ENCODE assay signal across 21 cellular contexts in the genomic region with DNA sequence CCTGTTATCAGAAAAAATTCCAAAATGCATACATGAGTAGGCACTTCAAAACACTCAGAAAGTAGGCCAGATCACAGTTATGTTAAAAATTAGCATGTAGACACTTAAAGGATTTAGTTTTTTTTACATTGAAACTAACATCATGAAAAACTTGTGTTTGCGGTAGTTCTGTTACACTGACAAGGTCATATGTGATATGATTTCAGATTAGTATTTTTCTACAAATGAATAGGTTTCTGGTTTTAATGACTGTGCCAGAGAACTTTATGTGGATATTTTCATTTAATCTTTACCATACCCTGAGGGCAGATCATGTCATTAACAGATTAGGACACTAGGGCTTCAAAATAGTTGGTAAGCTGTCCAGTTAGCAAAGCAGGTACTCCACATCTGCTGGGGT. TPM values are rescaled to one million over a fixed set of nuclear protein-coding genes. Genes with fewer than 3 reads are reported as not detected.
DNase-seq lines count a peak whose midpoint lies in the region; ATAC-seq and TF ChIP-seq lines count a peak whose summit lies in the region.
"Had no signal": no experiment of that assay in that cellular context is flagged by ENCODE, and none has a peak within 500 bp of the region (broad histone marks: within the 10 kb centered on the region; RNA-seq: fewer than 3 reads in every experiment).

No MANE protein-coding gene starts in this region.

- H3K27ac ChIP-seq in mammary epithelial cell (ENCODE audit: insufficient read depth, low read depth, low read length): no peak overlapping the region
- H3K27ac ChIP-seq in breast epithelium: no peak overlapping the region
- no peak overlapping the region for H3K27ac ChIP-seq in HEK293 (ENCODE audit: extremely low read depth, low read depth, low read length)
- H3K27ac ChIP-seq in gastrocnemius medialis: no peak overlapping the region
- H3K27ac ChIP-seq: GM23248, HL-60 had no signal

- dilution Hi-C loops in mammary epithelial cell (cut with HindIII; ENCODE audit: low sequenced_read_pairs): no loop called here

- H4K20me1 ChIP-seq in mammary epithelial cell (ENCODE audit: insufficient read depth, low read length): no peaks in the 10 kb centered on the region

- intact Hi-C loops in mammary epithelial cell (cut with micrococcal nuclease) (loop anchor here (5.0 kb wide), 1 partner anchor 283 kb away; no protein-coding TSS in a partner anchor), breast epithelium (cut with DNase I; ENCODE audit: low total_unique reads) (no loop called here), gastrocnemius medialis (cut with DNase I; ENCODE audit: low total_unique reads) (no loop called here)

- no peaks in the 10 kb centered on the region for H3K9me3 Mint-ChIP-seq in activated naive CD8-positive, alpha-beta T cell treated with anti-CD3 and anti-CD28 coated beads for 36 hours
- no peaks in the 10 kb centered on the region for H3K9me3 Mint-ChIP-seq in stimulated activated effector memory CD8-positive, alpha-beta T cell treated with anti-CD3 and anti-CD28 coated beads, Interleukin-12 subunit alpha, Interleukin-12 subunit beta, amount 100 ng/mL, for 72 hours
- H3K9me3 Mint-ChIP-seq: CD8-positive, alpha-beta memory T cell had no signal

- H2AFZ ChIP-seq in mammary epithelial cell (ENCODE audit: low read depth, low read length): no peak overlapping the region
- H2AFZ ChIP-seq: GM23248 had no signal

- H3K36me3 Mint-ChIP-seq in activated naive CD8-positive, alpha-beta T cell treated with anti-CD3 and anti-CD28 coated beads for 36 hours: peaks cover 3% of the 10 kb centered on the region
- peaks cover 96% of the 10 kb centered on the region for H3K36me3 Mint-ChIP-seq in stimulated activated effector memory CD8-positive, alpha-beta T cell treated with anti-CD3 and anti-CD28 coated beads, Interleukin-12 subunit alpha, Interleukin-12 subunit beta, amount 100 ng/mL, for 72 hours

- no peak overlapping the region for H3K4me3 Mint-ChIP-seq in activated naive CD8-positive, alpha-beta T cell treated with anti-CD3 and anti-CD28 coated beads for 36 hours
- H3K4me3 Mint-ChIP-seq in stimulated activated effector memory CD8-positive, alpha-beta T cell treated with anti-CD3 and anti-CD28 coated beads, Interleukin-12 subunit alpha, Interleukin-12 subunit beta, amount 100 ng/mL, for 72 hours: no peak overlapping the region
- H3K4me3 Mint-ChIP-seq: CD8-positive, alpha-beta memory T cell had no signal

- no peaks in the 10 kb centered on the region for H3K4me1 ChIP-seq in mammary epithelial cell (ENCODE audit: insufficient read depth, low read length)
- H3K4me1 ChIP-seq in breast epithelium: no peaks in the 10 kb centered on the region
- H3K4me1 ChIP-seq in HEK293 (ENCODE audit: control insufficient read depth, insufficient read depth, low read length): no peaks in the 10 kb centered on the region
- no peaks in the 10 kb centered on the region for H3K4me1 ChIP-seq in gastrocnemius medialis

- H3K27ac Mint-ChIP-seq in activated naive CD8-positive, alpha-beta T cell treated with anti-CD3 and anti-CD28 coated beads for 36 hours: peak overlapping the region; percentile 34
- H3K27ac Mint-ChIP-seq in stimulated activated effector memory CD8-positive, alpha-beta T cell treated with anti-CD3 and anti-CD28 coated beads, Interleukin-12 subunit alpha, Interleukin-12 subunit beta, amount 100 ng/mL, for 72 hours: peak overlapping the region; percentile 54

- H3K9me3 ChIP-seq in mammary epithelial cell (replicated peaks; ENCODE audit: insufficient read depth, low read length): no peaks in the 10 kb centered on the region
- H3K9me3 ChIP-seq in breast epithelium: no peaks in the 10 kb centered on the region
- H3K9me3 ChIP-seq in HEK293 (ENCODE audit: control insufficient read depth, insufficient read depth, low read depth, low read length): no peaks in the 10 kb centered on the region
- H3K9me3 ChIP-seq in gastrocnemius medialis: no peaks in the 10 kb centered on the region

- CTCF ChIA-PET in mammary epithelial cell (lab: Charles Lee; ENCODE audit: low non-redundant PET) (no interaction called here), HEK293 (lab: Yijun Ruan, JAX) (interaction anchor here (1.0 kb wide), 1 partner anchor 11 kb away, joined by 3 read pairs; no protein-coding TSS in a partner anchor)

- no peak overlapping the region for H3K4me2 ChIP-seq in mammary epithelial cell (ENCODE audit: insufficient read depth, low read depth, low read length)

- H3K4me3 ChIP-seq in mammary epithelial cell (replicated peaks in 1 of 3; ENCODE audit: insufficient read depth in 1 of 3, low read depth in 2 of 3, low read length in 3 of 3) (no peak overlapping the region), breast epithelium (no peak overlapping the region), HEK293 (ENCODE audit: low read depth, low read length) (no peak overlapping the region), gastrocnemius medialis (no peak overlapping the region)
- H3K4me3 ChIP-seq: GM23248 had no signal

- ATAC-seq in stimulated activated effector memory CD8-positive, alpha-beta T cell treated with anti-CD3 and anti-CD28 coated beads, Interleukin-12 subunit alpha, Interleukin-12 subunit beta, amount 100 ng/mL, for 72 hours: no peak
- ATAC-seq in gastrocnemius medialis (no peak), GM19395 (IDR thresholded peaks at IDR 0.05; ENCODE audit: unreplicated experiment) (no peak)
- ATAC-seq: PC-3 had no signal

- in situ Hi-C loops in mammary epithelial cell (cut with MboI; ENCODE audit: low sequenced_read_pairs in 2 of 2): no loop called here
- in situ Hi-C loops in gastrocnemius medialis (cut with MboI; ENCODE audit: low sequenced_read_pairs in 4 of 4): no loop called here

- TF ChIP-seq POLR2A in breast epithelium (IDR thresholded peaks at IDR 0.05) (no peak), gastrocnemius medialis (IDR thresholded peaks at IDR 0.05) (no peak)

- POLR2A ChIA-PET in HEK293 (lab: Yijun Ruan, JAX): interaction anchor here (2.0 kb wide), 1 partner anchor 21 kb away, joined by 4 read pairs; a partner anchor contains a TSS

- H3K4me1 Mint-ChIP-seq in activated naive CD8-positive, alpha-beta T cell treated with anti-CD3 and anti-CD28 coated beads for 36 hours: peaks cover 10% of the 10 kb centered on the region
- H3K4me1 Mint-ChIP-seq in stimulated activated effector memory CD8-positive, alpha-beta T cell treated with anti-CD3 and anti-CD28 coated beads, Interleukin-12 subunit alpha, Interleukin-12 subunit beta, amount 100 ng/mL, for 72 hours: no peaks in the 10 kb centered on the region

- no peaks in the 10 kb centered on the region for H3K27me3 Mint-ChIP-seq in activated naive CD8-positive, alpha-beta T cell treated with anti-CD3 and anti-CD28 coated beads for 36 hours
- H3K27me3 Mint-ChIP-seq: CD8-positive, alpha-beta memory T cell had no signal

- TF ChIP-seq CTCF in mammary epithelial cell (conservative IDR thresholded peaks at IDR 0.05 in 1 of 2, IDR thresholded peaks at IDR 0.05 in 1 of 2; ENCODE audit: extremely low read depth in 1 of 2, insufficient read depth in 1 of 2, low read depth in 1 of 2, low read length in 2 of 2) (no peak), breast epithelium (IDR thresholded peaks at IDR 0.05) (no peak), HEK293 (tag by site-specific recombination; IDR thresholded peaks at IDR 0.05) (no peak), gastrocnemius medialis (IDR thresholded peaks at IDR 0.05 in 4 of 5, conservative IDR thresholded peaks at IDR 0.05 in 1 of 5) (no peak)

- peaks cover 10% of the 10 kb centered on the region for H3K79me2 ChIP-seq in mammary epithelial cell (ENCODE audit: insufficient read depth, low read length)

- peak overlapping the region; percentile 11 for H3K9ac ChIP-seq in mammary epithelial cell (ENCODE audit: insufficient read depth, low read length)
- H3K9ac ChIP-seq: GM23248 had no signal

- BruUV-seq in mammary epithelial cell (replicated peaks; lab: Mats Ljungman, UMichigan): no TSS peak

- H3K36me3 ChIP-seq in mammary epithelial cell (ENCODE audit: insufficient read depth, low read length): peaks cover 34% of the 10 kb centered on the region
- H3K36me3 ChIP-seq in breast epithelium: peaks cover 3% of the 10 kb centered on the region
- H3K36me3 ChIP-seq in HEK293 (ENCODE audit: control insufficient read depth in 2 of 2, insufficient read depth in 1 of 2, low read length in 2 of 2): peaks cover 49 to 78% of the 10 kb centered on the region in 2 experiments
- peaks cover 0 to 88% of the 10 kb centered on the region in 2 donors for H3K36me3 ChIP-seq in gastrocnemius medialis

- 100% methylated on average over 1 of the region's 1 CpG for WGBS in mammary epithelial cell (ENCODE audit: low coverage, missing lambda C conversion rate)

- DNase-seq in mammary epithelial cell (no peak), breast epithelium (ENCODE audit: low spot score in 2 of 2) (no peak), gastrocnemius medialis (no peak), NCI-H2107 (lab: John Stamatoyannopoulos, UW) (no peak)
- no peak for DNase-seq in activated naive CD8-positive, alpha-beta T cell treated with anti-CD3 and anti-CD28 coated beads for 36 hours
- DNase-seq in stimulated activated effector memory CD8-positive, alpha-beta T cell treated with anti-CD3 and anti-CD28 coated beads, Interleukin-12 subunit alpha, Interleukin-12 subunit beta, amount 100 ng/mL, for 72 hours (ENCODE audit: low spot score in 2 of 2): no peak
- DNase-seq: C1 segment of cervical spinal cord; CD8-positive, alpha-beta memory T cell; GM23248; H7; NCI-H1092; NCI-H1436; NCI-H187; NCI-H2081 treated with DMSO at 0.1 percent for 48 hours; NCI-H2171 treated with DMSO at 0.1 percent for 48 hours; NCI-H345; NCI-H510A treated with DMSO at 0.1 percent for 48 hours; PC-3 had no signal

- no peaks in the 10 kb centered on the region for H3K27me3 ChIP-seq in mammary epithelial cell (ENCODE audit: insufficient read depth, low read length)
- no peaks in the 10 kb centered on the region for H3K27me3 ChIP-seq in breast epithelium
- H3K27me3 ChIP-seq in gastrocnemius medialis: no peaks in the 10 kb centered on the region

TF ChIP-seq in HEK293, 187 proteins besides CTCF, POLR2A, EP300 and RAD21 (continues in another document):
- TF ChIP-seq ZNF610 (tag by site-specific recombination; IDR thresholded peaks at IDR 0.05; ENCODE audit: borderline replicate concordance): no peak

RNA-seq across cellular contexts. Expression of a gene that starts 20.7 kb away (rescaled TPM):
- total RNA-seq in mammary epithelial cell: 10 to 100 TPM; 31.5 to 37.5 TPM
- 25.6 TPM for polyA plus RNA-seq in mammary epithelial cell
- polyA minus RNA-seq in mammary epithelial cell: 8.5 TPM
- 10 to 100 TPM; 23.0 to 27.4 (median 23.9) TPM for total RNA-seq in breast epithelium
- total RNA-seq in activated naive CD8-positive, alpha-beta T cell treated with anti-CD3 and anti-CD28 coated beads for 36 hours: 10 to 100 TPM; 38.3 to 41.0 TPM
- 10 to 100 TPM in 3 of 4 donors, 1 to 10 TPM in 1; 9.1 to 19.4 (median 13.9) TPM for total RNA-seq in gastrocnemius medialis

RNA-seq across cellular contexts. Expression of a gene that starts 55.9 kb away (rescaled TPM):
- total RNA-seq in mammary epithelial cell (100 to 1,000 TPM in 1 of 2 donors, 10 to 100 TPM in 1; 96.9 to 151 TPM), breast epithelium (10 to 100 TPM; 46.1 to 84.0 (median 70.8) TPM), gastrocnemius medialis (10 to 100 TPM; 39.3 to 68.3 (median 43.8) TPM)
- polyA plus RNA-seq in mammary epithelial cell: 73.9 TPM
- polyA minus RNA-seq in mammary epithelial cell: 90.7 TPM
- 10 to 100 TPM; 60.4 to 66.1 TPM for total RNA-seq in activated naive CD8-positive, alpha-beta T cell treated with anti-CD3 and anti-CD28 coated beads for 36 hours
